Comparison of ENCODE assay signal across 14 cellular contexts in the genomic region with DNA sequence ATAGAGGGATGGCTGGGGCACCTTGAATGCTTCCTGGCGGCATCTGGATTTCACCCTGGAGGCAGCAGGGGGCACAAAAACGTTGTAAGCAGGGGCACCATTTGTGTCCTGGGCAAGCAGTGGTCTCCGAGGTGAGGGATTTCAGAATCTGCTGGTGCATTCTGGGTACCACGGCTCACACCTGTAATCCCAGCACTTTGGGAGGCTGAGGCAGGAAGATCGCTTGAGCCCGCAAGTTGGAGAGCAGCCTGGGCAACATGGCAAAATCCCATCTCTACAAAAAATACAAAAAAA. TPM values are rescaled to one million over a fixed set of nuclear protein-coding genes. Genes with fewer than 3 reads are reported as not detected.
DNase-seq lines count a peak whose midpoint lies in the region; ATAC-seq, FAIRE-seq and TF ChIP-seq lines count a peak whose summit lies in the region.
"Had no signal": no experiment of that assay in that cellular context is flagged by ENCODE, and none has a peak within 500 bp of the region (broad histone marks: within the 10 kb centered on the region; RNA-seq: fewer than 3 reads in every experiment).

No MANE protein-coding gene starts in this region.

- H3K4me3 Mint-ChIP-seq in natural killer cell = peak overlapping the region; percentile 35
- H3K4me3 Mint-ChIP-seq: brain, GM23338 had no signal

- TF ChIP-seq CTCF in K562 (IDR thresholded peaks at IDR 0.05 in 2 of 3, conservative IDR thresholded peaks at IDR 0.05 in 1 of 3; ENCODE audit: insufficient read depth in 2 of 3, low read depth in 1 of 3, low read length in 3 of 3) (no peak), natural killer cell (IDR thresholded peaks at IDR 0.05) (no peak)

- H2AFZ ChIP-seq in K562 (ENCODE audit: low read depth, low read length) = peak overlapping the region; percentile 91
- H2AFZ ChIP-seq: GM23338 had no signal

- in situ Hi-C loops in K562 (cut with MboI) = no loop called here

- H3K9me1 ChIP-seq in K562 (ENCODE audit: control insufficient read depth, insufficient read depth, low read length) = no peaks in the 10 kb centered on the region

- H3K36me3 ChIP-seq in K562 (ENCODE audit: control insufficient read depth, insufficient read depth, low read length) = no peaks in the 10 kb centered on the region
- H3K36me3 ChIP-seq: thyroid gland had no signal

- no peak for ATAC-seq in K562
- ATAC-seq in natural killer cell = no peak
- ATAC-seq in HG02981 (IDR thresholded peaks at IDR 0.05; ENCODE audit: unreplicated experiment) = no peak

- no peaks in the 10 kb centered on the region for H3K36me3 Mint-ChIP-seq in natural killer cell

- H4K20me1 ChIP-seq in K562 (replicated peaks; ENCODE audit: control insufficient read depth, insufficient read depth, low read length) = no peaks in the 10 kb centered on the region

- no TSS peak for BruUV-seq in K562 (replicated peaks; lab: Mats Ljungman, UMichigan)

- peak overlapping the region; percentile 69 to 85 for H3K27ac Mint-ChIP-seq in natural killer cell
- H3K27ac Mint-ChIP-seq: GM23338 had no signal

- 80% methylated on average over 6 of the region's 6 CpGs for WGBS in K562 (ENCODE audit: insufficient coverage, low coverage, missing lambda C conversion rate)

- intact Hi-C loops in K562 (cut with micrococcal nuclease) = loop anchor here (5.0 kb wide), 2 partner anchors 174 to 189 kb away; a partner anchor contains a TSS
- intact Hi-C loops in natural killer cell (cut with micrococcal nuclease) = no loop called here

- H3K4me1 Mint-ChIP-seq in natural killer cell = peaks cover 24 to 28% of the 10 kb centered on the region in 2 donors
- H3K4me1 Mint-ChIP-seq: GM23338 had no signal

- FAIRE-seq in K562 (lab: Jason Lieb, UNC) = no peak

- H3K79me2 ChIP-seq in K562 (ENCODE audit: control insufficient read depth, insufficient read depth, low read length) = no peaks in the 10 kb centered on the region

- POLR2A ChIA-PET in K562 (lab: Yijun Ruan, JAX) = interaction anchor here (0.6 to 3.8 kb wide), 8 partner anchors 13 to 185 kb away, joined by 3 to 20 read pairs (median 4); a partner anchor contains a TSS

- no peak for TF ChIP-seq RAD21 in K562 (CRISPR knock-in tag; conservative IDR thresholded peaks at IDR 0.05 in 1 of 2, IDR thresholded peaks at IDR 0.05 in 1 of 2)

- CTCF ChIA-PET in K562 (lab: Yijun Ruan, JAX; ENCODE audit: low intra/inter-chr PET ratio) = no interaction called here

- H3K27me3 Mint-ChIP-seq in natural killer cell (ENCODE audit: low read depth in 2 of 2) = no peaks in the 10 kb centered on the region
- H3K27me3 Mint-ChIP-seq: brain had no signal

- H3K27me3 ChIP-seq in K562 (ENCODE audit: control insufficient read depth in 2 of 2, insufficient read depth in 2 of 2, low read length in 2 of 2) = no peaks in the 10 kb centered on the region
- H3K27me3 ChIP-seq: thyroid gland had no signal

- TF ChIP-seq EP300 in K562 (IDR thresholded peaks at IDR 0.05; ENCODE audit: low read length) = no peak

- no peak for TF ChIP-seq POLR2A in K562 (conservative IDR thresholded peaks at IDR 0.05)

- H3K27ac ChIP-seq in K562 (ENCODE audit: extremely low read depth, low read depth, low read length) = peak overlapping the region; percentile 80
- H3K27ac ChIP-seq: thyroid gland had no signal

- H3K4me1 ChIP-seq in K562 (replicated peaks in 1 of 2; ENCODE audit: control insufficient read depth in 2 of 2, insufficient read depth in 2 of 2, low read length in 2 of 2) = peaks cover 35 to 56% of the 10 kb centered on the region in 2 experiments

- H3K4me2 ChIP-seq in K562 (ENCODE audit: insufficient read depth, low read length) = peak overlapping the region; percentile 72
- H3K4me2 ChIP-seq: GM23338 had no signal

- peaks cover 8% of the 10 kb centered on the region for H3K9me3 ChIP-seq in K562 (replicated peaks; ENCODE audit: control insufficient read depth, insufficient read depth, low read depth, low read length)
- H3K9me3 ChIP-seq: thyroid gland had no signal

- no peaks in the 10 kb centered on the region for H3K9me3 Mint-ChIP-seq in natural killer cell

- peak overlapping the region; percentile 51 to 61 for H3K9ac ChIP-seq in K562 (ENCODE audit: insufficient read depth in 1 of 2, low read depth in 2 of 2, low read length in 2 of 2)

- DNase-seq in stimulated activated CD4-positive, alpha-beta T cell treated with anti-CD3 and anti-CD28 coated beads, Interleukin-15, amount 100 ng/mL, for 24 hours = peak; percentile 0
- DNase-seq in stimulated activated CD4-positive, alpha-beta T cell treated with anti-CD3 and anti-CD28 coated beads, Interleukin-2, amount 100 ng/mL, for 24 hours = no peak
- DNase-seq in K562 (ENCODE audit: extremely low read depth in 1 of 4, low spot score in 3 of 4) (no peak), natural killer cell (no peak), activated gamma-delta T cell (lab: John Stamatoyannopoulos, UW) (no peak), SHP77 treated with DMSO at 0.1 percent for 48 hours (lab: John Stamatoyannopoulos, UW) (no peak), NK-92 (lab: John Stamatoyannopoulos, UW; ENCODE audit: unreplicated experiment) (no peak)
- DNase-seq: hippocampal formation, MM.1S, T1000 had no signal

- H3K4me3 ChIP-seq in K562 = no peak overlapping the region
- H3K4me3 ChIP-seq: GM23338, thyroid gland had no signal

TF ChIP-seq in K562, 482 proteins besides CTCF, POLR2A, EP300 and RAD21:
- TF ChIP-seq, protein P1, sequence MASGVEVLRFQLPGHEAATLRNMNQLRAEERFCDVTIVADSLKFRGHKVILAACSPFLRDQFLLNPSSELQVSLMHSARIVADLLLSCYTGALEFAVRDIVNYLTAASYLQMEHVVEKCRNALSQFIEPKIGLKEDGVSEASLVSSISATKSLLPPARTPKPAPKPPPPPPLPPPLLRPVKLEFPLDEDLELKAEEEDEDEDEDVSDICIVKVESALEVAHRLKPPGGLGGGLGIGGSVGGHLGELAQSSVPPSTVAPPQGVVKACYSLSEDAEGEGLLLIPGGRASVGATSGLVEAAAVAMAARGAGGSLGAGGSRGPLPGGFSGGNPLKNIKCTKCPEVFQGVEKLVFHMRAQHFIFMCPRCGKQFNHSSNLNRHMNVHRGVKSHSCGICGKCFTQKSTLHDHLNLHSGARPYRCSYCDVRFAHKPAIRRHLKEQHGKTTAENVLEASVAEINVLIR (CRISPR knock-in tag; IDR thresholded peaks at IDR 0.05) = no peak
- TF ChIP-seq MECOM (CRISPR knock-in tag; IDR thresholded peaks at IDR 0.05) (0 out of 2 replicates have a peak, but pooled peaks have one; percentile 5), NR2C1 (IDR thresholded peaks at IDR 0.05) (0 out of 2 replicates have a peak, but pooled peaks have one; percentile 2), NR2C1 (tag; IDR thresholded peaks at IDR 0.05) (no peak), BCL6 (CRISPR knock-in tag; IDR thresholded peaks at IDR 0.05) (no peak), SIN3A (IDR thresholded peaks at IDR 0.05; ENCODE audit: borderline replicate concordance in 2 of 2, control insufficient read depth in 1 of 2, low read depth in 2 of 2, low read length in 2 of 2) (no peak), ZNF384 (IDR thresholded peaks at IDR 0.05; ENCODE audit: low read depth, low read length) (no peak), TOE1 (IDR thresholded peaks at IDR 0.05; ENCODE audit: borderline replicate concordance) (no peak), TOE1 (CRISPR knock-in tag; IDR thresholded peaks at IDR 0.05; ENCODE audit: borderline replicate concordance, low read depth) (0 out of 2 replicates have a peak, but pooled peaks have one; percentile 56), FOXA3 (CRISPR knock-in tag; conservative IDR thresholded peaks at IDR 0.05 in 1 of 2, IDR thresholded peaks at IDR 0.05 in 1 of 2) (peak in 1 of 2 experiments; percentile 74; a peak in 1 of 4 replicates)
- TF ChIP-seq, protein P2, sequence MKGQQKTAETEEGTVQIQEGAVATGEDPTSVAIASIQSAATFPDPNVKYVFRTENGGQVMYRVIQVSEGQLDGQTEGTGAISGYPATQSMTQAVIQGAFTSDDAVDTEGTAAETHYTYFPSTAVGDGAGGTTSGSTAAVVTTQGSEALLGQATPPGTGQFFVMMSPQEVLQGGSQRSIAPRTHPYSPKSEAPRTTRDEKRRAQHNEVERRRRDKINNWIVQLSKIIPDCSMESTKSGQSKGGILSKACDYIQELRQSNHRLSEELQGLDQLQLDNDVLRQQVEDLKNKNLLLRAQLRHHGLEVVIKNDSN (CRISPR knock-in tag; IDR thresholded peaks at IDR 0.05) = 0 out of 2 replicates have a peak, but pooled peaks have one; percentile 41

RNA-seq across cellular contexts. Expression of a gene that starts 16.8 kb away (rescaled TPM):
- 61.0 and 70.3 TPM in 2 replicates for total RNA-seq in K562 (2011; cell fraction: chromatin; rRNA removed; ENCODE audit: low replicate concordance)
- 50.4 and 54.0 TPM in 2 replicates for total RNA-seq in K562 (2011; cell fraction: nucleolus; rRNA removed)
- 45.9 and 49.3 TPM in 2 replicates for total RNA-seq in K562 (2011; cell fraction: nucleoplasm; rRNA removed)
- total RNA-seq in K562 (2014; rRNA removed) = 50.2 and 54.4 TPM in 2 replicates
- 44.8 and 45.5 TPM in 2 replicates for total RNA-seq in K562 (2014; rRNA removed; fragmentation: Illumina TruSeq; extraction: Trizol)
- 55.8 and 57.7 TPM in 2 replicates for total RNA-seq in K562 (2015; rRNA removed; fragmentation: Illumina TruSeq; extraction: Trizol)
- total RNA-seq in K562 (2021) = 55.4 and 59.6 TPM in 2 replicates
- 31.4 and 41.2 TPM in 2 replicates for polyA plus RNA-seq in K562 (2011; rRNA removed)
- 37.0 and 43.7 TPM in 2 replicates for polyA plus RNA-seq in K562 (2011; cell fraction: cytosol; rRNA removed)
- polyA plus RNA-seq in K562 (2011; cell fraction: nucleus; rRNA removed) = 37.0 and 46.2 TPM in 2 replicates
- polyA plus RNA-seq in K562 (2012) = 45.4 TPM in 2 replicates
- 46.2 and 47.7 TPM in 2 replicates for polyA plus RNA-seq in K562 (2014; fragmentation: Illumina TruSeq; extraction: Trizol)
- polyA plus RNA-seq in K562 (2014; fragmentation: Nextera tagmentation; extraction: Ambion mirVana) = 1 to 10 TPM; 2.1 to 2.7 TPM
- 43.3 and 50.8 TPM in 2 replicates for polyA plus RNA-seq in K562 (2014; rRNA removed)
- 51.1 and 64.3 TPM in 2 replicates for polyA minus RNA-seq in K562 (2011; rRNA and poly(A)+ RNA removed)
- polyA minus RNA-seq in K562 (2011; cell fraction: cytosol; rRNA and poly(A)+ RNA removed) = 29.6 and 35.1 TPM in 2 replicates
- polyA minus RNA-seq in K562 (2011; cell fraction: nucleus; rRNA and poly(A)+ RNA removed) = 26.1 and 34.0 TPM in 2 replicates
- total RNA-seq in natural killer cell = 10 to 100 TPM; 36.0 to 54.7 (median 53.2) TPM
